In the genomic region with DNA sequence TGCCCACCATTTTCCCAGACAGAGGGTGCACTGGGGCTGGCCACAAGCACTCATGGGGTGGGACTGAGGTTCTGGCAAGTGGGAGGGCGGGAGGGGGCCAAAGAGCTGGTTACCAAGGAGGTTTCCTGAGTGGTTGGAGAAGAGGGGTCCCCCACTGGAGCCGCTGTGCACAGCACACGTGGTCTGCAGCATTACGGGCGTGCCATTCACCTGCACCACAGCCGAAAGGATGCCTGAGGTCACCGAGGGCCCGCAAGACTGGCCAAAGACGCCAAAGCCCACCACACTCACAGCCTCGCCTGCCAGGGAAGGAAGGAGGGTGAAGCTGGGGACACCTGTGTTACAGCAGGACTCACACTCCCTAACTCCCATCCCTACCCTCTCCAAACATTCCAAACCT, we compare ENCODE assay signal across 19 cellular contexts. TPM values are rescaled to one million over a fixed set of nuclear protein-coding genes. Genes with fewer than 3 reads are reported as not detected.
DNase-seq lines count a peak whose midpoint lies in the region; ATAC-seq, FAIRE-seq and TF ChIP-seq lines count a peak whose summit lies in the region.
"Had no signal": no experiment of that assay in that cellular context is flagged by ENCODE, and none has a peak within 500 bp of the region (broad histone marks: within the 10 kb centered on the region; RNA-seq: fewer than 3 reads in every experiment).

No MANE protein-coding gene starts in this region.

- CTCF ChIA-PET in RWPE1 (lab: Yijun Ruan, JAX): interaction anchor here (1.7 kb wide), 1 partner anchor 27 kb away, joined by 5 read pairs; no protein-coding TSS in a partner anchor

- H3K27ac ChIP-seq in RWPE1: peak overlapping the region; percentile 40
- no peak overlapping the region for H3K27ac ChIP-seq in osteoblast (ENCODE audit: low read depth, low read length)
- H3K27ac ChIP-seq: GM23248 had no signal

- intact Hi-C loops in lower leg skin (cut with DNase I; ENCODE audit: low total_unique reads): no loop called here

- H3K4me3 Mint-ChIP-seq in activated T-helper 17 cell treated with anti-CD3 and anti-CD28 coated beads, Interleukin-2, amount 50 U/mL, for 72 hours: no peak overlapping the region
- H3K4me3 Mint-ChIP-seq: H9 had no signal

- H3K79me2 ChIP-seq in osteoblast (ENCODE audit: insufficient read depth, low read length): peaks cover 29% of the 10 kb centered on the region

- 90 to 91% methylated on average over 10 of the region's 10 CpGs for WGBS in lower leg skin, 2 donors

- no peaks in the 10 kb centered on the region for H3K9me3 ChIP-seq in osteoblast (ENCODE audit: low read depth, low read length)

- no peak for TF ChIP-seq POLR2A in lower leg skin (IDR thresholded peaks at IDR 0.05)

- H3K9me3 Mint-ChIP-seq in activated T-helper 17 cell treated with anti-CD3 and anti-CD28 coated beads, Interleukin-2, amount 50 U/mL, for 72 hours: no peaks in the 10 kb centered on the region
- H3K9me3 Mint-ChIP-seq: CD4-positive, alpha-beta memory T cell; H9 had no signal

- H3K4me2 ChIP-seq in osteoblast (ENCODE audit: insufficient read depth, low read length): no peak overlapping the region

- peaks cover 12% of the 10 kb centered on the region for H3K36me3 Mint-ChIP-seq in activated T-helper 17 cell treated with anti-CD3 and anti-CD28 coated beads, Interleukin-2, amount 50 U/mL, for 72 hours (ENCODE audit: low read depth)

- DNase-seq in RWPE1 (ENCODE audit: low spot score) (no peak), lower leg skin (ENCODE audit: low spot score in 2 of 2) (peak; percentile 8 to 76), osteoblast (ENCODE audit: insufficient read length, low spot score, missing footprints) (peak; percentile 77), NCI-H2196 (lab: John Stamatoyannopoulos, UW; ENCODE audit: unreplicated experiment) (no peak), SW480 (ENCODE audit: low spot score) (no peak), GM19239 (ENCODE audit: insufficient read length, low spot score) (no peak)
- DNase-seq: C1 segment of cervical spinal cord; Calu3; CD4-positive, alpha-beta memory T cell; COR-L47; DMS53; DMS79 treated with DMSO at 0.1 percent for 48 hours; GF-D8; GM23248; H9 had no signal

- POLR2A ChIA-PET in RWPE1 (lab: Yijun Ruan, JAX; ENCODE audit: low non-redundant PET): no interaction called here

- TF ChIP-seq CTCF in RWPE1 (conservative IDR thresholded peaks at IDR 0.05; ENCODE audit: low read depth) (no peak), lower leg skin (IDR thresholded peaks at IDR 0.05) (no peak), osteoblast (IDR thresholded peaks at IDR 0.05; ENCODE audit: extremely low read depth, low read depth, low read length) (no peak)

- H3K36me3 ChIP-seq in osteoblast (ENCODE audit: insufficient read depth, low read length): peaks cover 23% of the 10 kb centered on the region

- ATAC-seq in activated T-helper 17 cell treated with anti-CD3 and anti-CD28 coated beads, Interleukin-2, amount 50 U/mL, for 72 hours (replicated peaks): no peak
- ATAC-seq: HCT116 had no signal

- peaks cover 17% of the 10 kb centered on the region for H3K4me1 Mint-ChIP-seq in activated T-helper 17 cell treated with anti-CD3 and anti-CD28 coated beads, Interleukin-2, amount 50 U/mL, for 72 hours

- no peak overlapping the region for H2AFZ ChIP-seq in osteoblast (ENCODE audit: low read length)
- H2AFZ ChIP-seq: GM23248 had no signal

- H3K4me3 ChIP-seq in lower leg skin (ENCODE audit: low read depth, poor library complexity, severe bottlenecking) (no peak overlapping the region), osteoblast (ENCODE audit: insufficient read depth, low read length) (no peak overlapping the region)
- H3K4me3 ChIP-seq: GM23248 had no signal

- no peaks in the 10 kb centered on the region for H3K27me3 Mint-ChIP-seq in activated T-helper 17 cell treated with anti-CD3 and anti-CD28 coated beads, Interleukin-2, amount 50 U/mL, for 72 hours
- H3K27me3 Mint-ChIP-seq: CD4-positive, alpha-beta memory T cell had no signal

- peaks cover 48% of the 10 kb centered on the region for H4K20me1 ChIP-seq in osteoblast (ENCODE audit: insufficient read depth, low read length)

- H3K4me1 ChIP-seq in osteoblast (ENCODE audit: insufficient read depth, low read length): peaks cover 19% of the 10 kb centered on the region

- no peaks in the 10 kb centered on the region for H3K27me3 ChIP-seq in osteoblast (ENCODE audit: insufficient read depth, low read length)

- no peak for FAIRE-seq in GM19239 (lab: Jason Lieb, UNC)
- FAIRE-seq: GM12892, H1 had no signal

- H3K27ac Mint-ChIP-seq in activated T-helper 17 cell treated with anti-CD3 and anti-CD28 coated beads, Interleukin-2, amount 50 U/mL, for 72 hours: no peak overlapping the region

RNA-seq across cellular contexts. Expression of a gene that starts 3.9 kb away (rescaled TPM):
- total RNA-seq in lower leg skin (10 to 100 TPM; 39.8 to 47.4 (median 45.4) TPM), osteoblast (13.0 and 15.6 TPM in 2 replicates)
- 10 to 100 TPM in 1 of 2 donors, 1 to 10 TPM in 1; 9.6 to 16.4 TPM for total RNA-seq in activated T-helper 17 cell treated with anti-CD3 and anti-CD28 coated beads, Interleukin-2, amount 50 U/mL, for 72 hours

RNA-seq across cellular contexts. Expression of a gene that starts 9.9 kb away (rescaled TPM):
- 1 to 10 TPM; 6.3 to 8.2 (median 7.0) TPM for total RNA-seq in lower leg skin
- 14.4 and 14.8 TPM in 2 replicates for total RNA-seq in osteoblast
- 10 to 100 TPM; 11.3 to 14.3 TPM for total RNA-seq in activated T-helper 17 cell treated with anti-CD3 and anti-CD28 coated beads, Interleukin-2, amount 50 U/mL, for 72 hours

RNA-seq across cellular contexts. Expression of a gene that starts 27.8 kb away (rescaled TPM):
- total RNA-seq in lower leg skin: 10 to 100 TPM; 36.7 to 59.2 (median 45.1) TPM
- 219 and 240 TPM in 2 replicates for total RNA-seq in osteoblast
- total RNA-seq in activated T-helper 17 cell treated with anti-CD3 and anti-CD28 coated beads, Interleukin-2, amount 50 U/mL, for 72 hours: 10 to 100 TPM; 70.0 to 92.2 TPM

Comparison
In these comparisons a context has a peak if more than half of its experiments do, and no peak if none do; other contexts are left out.
1. DNase-seq: peak in lower leg skin (2 of 2) and osteoblast (single experiment); none in RWPE1 (single experiment), NCI-H2196 (single experiment), SW480 (single experiment) and GM19239 (single experiment).